Comparison of ENCODE assay signal across 30 cellular contexts in genomic region chr2:56709181-56709580, GRCh38.
"Had no signal": no experiment of that assay in that cellular context is flagged by ENCODE, and none has a peak within 500 bp of the region (broad histone marks: within the 10 kb centered on the region; RNA-seq: fewer than 3 reads in every experiment).

No MANE protein-coding gene starts in this region.

- H3K27me3 Mint-ChIP-seq: activated CD4-positive, alpha-beta memory T cell treated with anti-CD3 and anti-CD28 coated beads, Interleukin-2, amount 10 ng/mL, durations not matched to agents 7 days and 5 days; activated CD4-positive, alpha-beta T cell treated with anti-CD3 and anti-CD28 coated beads for 36 hours; activated CD4-positive, alpha-beta T cell treated with anti-CD3 and anti-CD28 coated beads, Interleukin-2, amount 10 ng/mL, durations not matched to agents 7 days and 5 days; activated naive CD4-positive, alpha-beta T cell treated with anti-CD3 and anti-CD28 coated beads, Interleukin-2, amount 10 ng/mL, durations not matched to agents 7 days and 5 days; activated naive CD8-positive, alpha-beta T cell treated with anti-CD3 and anti-CD28 coated beads, Interleukin-2, amount 10 ng/mL, durations not matched to agents 7 days and 5 days; activated T-cell treated with anti-CD3 and anti-CD28 coated beads, Interleukin-2, amount 50 U/mL, for 24 hours; T-helper 17 cell had no signal

- H3K9me3 ChIP-seq: body of pancreas, esophagus squamous epithelium had no signal

- H3K4me3 Mint-ChIP-seq: activated CD4-positive, alpha-beta memory T cell treated with anti-CD3 and anti-CD28 coated beads, Interleukin-2, amount 10 ng/mL, durations not matched to agents 7 days and 5 days; activated CD4-positive, alpha-beta T cell treated with anti-CD3 and anti-CD28 coated beads for 36 hours; activated CD4-positive, alpha-beta T cell treated with anti-CD3 and anti-CD28 coated beads, Interleukin-2, amount 10 ng/mL, durations not matched to agents 7 days and 5 days; activated naive CD4-positive, alpha-beta T cell treated with anti-CD3 and anti-CD28 coated beads, Interleukin-2, amount 10 ng/mL, durations not matched to agents 7 days and 5 days; activated naive CD8-positive, alpha-beta T cell treated with anti-CD3 and anti-CD28 coated beads, Interleukin-2, amount 10 ng/mL, durations not matched to agents 7 days and 5 days; activated T-cell treated with anti-CD3 and anti-CD28 coated beads, Interleukin-2, amount 50 U/mL, for 24 hours; activated T-cell treated with anti-CD3 and anti-CD28 coated beads, Interleukin-2, amount 50 U/mL, for 72 hours; T-helper 17 cell; T-helper 2 cell treated with Interferon-gamma antibody and Interleukin-4, amounts not matched to agents 5 μg/mL and 100 μg/mL, for 36 hours had no signal

- H3K36me3 Mint-ChIP-seq: activated naive CD4-positive, alpha-beta T cell treated with anti-CD3 and anti-CD28 coated beads, Interleukin-2, amount 10 ng/mL, durations not matched to agents 7 days and 5 days; activated naive CD4-positive, alpha-beta T cell treated with anti-CD3 and anti-CD28 coated beads, Interleukin-2, amount 50 U/mL, for 72 hours; activated naive CD8-positive, alpha-beta T cell treated with anti-CD3 and anti-CD28 coated beads, Interleukin-2, amount 10 ng/mL, durations not matched to agents 7 days and 5 days had no signal

- H3K27me3 ChIP-seq: body of pancreas, esophagus squamous epithelium had no signal

- H3K9me3 Mint-ChIP-seq: activated naive CD8-positive, alpha-beta T cell treated with anti-CD3 and anti-CD28 coated beads, Interleukin-2, amount 10 ng/mL, durations not matched to agents 7 days and 5 days had no signal

- H3K36me3 ChIP-seq: esophagus squamous epithelium had no signal

- H3K4me3 ChIP-seq: body of pancreas, esophagus squamous epithelium had no signal

- H3K27ac ChIP-seq: body of pancreas, epithelial cell of prostate, esophagus squamous epithelium had no signal

- H3K27ac Mint-ChIP-seq: activated CD4-positive, alpha-beta memory T cell treated with anti-CD3 and anti-CD28 coated beads, Interleukin-2, amount 10 ng/mL, durations not matched to agents 7 days and 5 days; activated CD4-positive, alpha-beta T cell treated with anti-CD3 and anti-CD28 coated beads for 36 hours; activated CD4-positive, alpha-beta T cell treated with anti-CD3 and anti-CD28 coated beads, Interleukin-2, amount 10 ng/mL, durations not matched to agents 7 days and 5 days; activated naive CD4-positive, alpha-beta T cell treated with anti-CD3 and anti-CD28 coated beads, Interleukin-2, amount 10 ng/mL, durations not matched to agents 7 days and 5 days; activated naive CD4-positive, alpha-beta T cell treated with anti-CD3 and anti-CD28 coated beads, Interleukin-2, amount 50 U/mL, for 72 hours; activated naive CD8-positive, alpha-beta T cell treated with anti-CD3 and anti-CD28 coated beads, Interleukin-2, amount 10 ng/mL, durations not matched to agents 7 days and 5 days; activated T-cell treated with anti-CD3 and anti-CD28 coated beads, Interleukin-2, amount 50 U/mL, for 24 hours; activated T-cell treated with anti-CD3 and anti-CD28 coated beads, Interleukin-2, amount 50 U/mL, for 72 hours; T-helper 17 cell; T-helper 2 cell treated with Interferon-gamma antibody and Interleukin-4, amounts not matched to agents 5 μg/mL and 100 μg/mL, for 36 hours had no signal

- H3K4me1 Mint-ChIP-seq: activated CD4-positive, alpha-beta memory T cell treated with anti-CD3 and anti-CD28 coated beads, Interleukin-2, amount 10 ng/mL, durations not matched to agents 7 days and 5 days; activated CD4-positive, alpha-beta T cell treated with anti-CD3 and anti-CD28 coated beads for 36 hours; activated CD4-positive, alpha-beta T cell treated with anti-CD3 and anti-CD28 coated beads, Interleukin-2, amount 10 ng/mL, durations not matched to agents 7 days and 5 days; activated naive CD4-positive, alpha-beta T cell treated with anti-CD3 and anti-CD28 coated beads, Interleukin-2, amount 10 ng/mL, durations not matched to agents 7 days and 5 days; activated naive CD8-positive, alpha-beta T cell treated with anti-CD3 and anti-CD28 coated beads, Interleukin-2, amount 10 ng/mL, durations not matched to agents 7 days and 5 days; T-helper 17 cell had no signal

- DNase-seq: activated CD4-positive, alpha-beta memory T cell treated with anti-CD3 and anti-CD28 coated beads, Interleukin-2, amount 10 ng/mL, durations not matched to agents 7 days and 5 days; activated CD4-positive, alpha-beta T cell treated with anti-CD3 and anti-CD28 coated beads for 36 hours; activated CD4-positive, alpha-beta T cell treated with anti-CD3 and anti-CD28 coated beads, Interleukin-2, amount 10 ng/mL, durations not matched to agents 7 days and 5 days; activated CD4-positive, alpha-beta T cell treated with anti-CD3 and anti-CD28 coated beads, Interleukin-2, amount 50 U/mL, for 4 hours; activated CD4-positive, CD25-positive, alpha-beta regulatory T cell; activated CD4-positive, CD25-positive, alpha-beta regulatory T cell treated with anti-CD3 and anti-CD28 coated beads, Interleukin-2, amount 50 U/mL, for 72 hours; activated CD8-positive, alpha-beta memory T cell treated with anti-CD3 and anti-CD28 coated beads, Interleukin-2, amount 50 U/mL, for 48 hours; activated gamma-delta T cell; activated naive CD4-positive, alpha-beta T cell; activated naive CD4-positive, alpha-beta T cell treated with anti-CD3 and anti-CD28 coated beads, Interleukin-2, amount 10 ng/mL, durations not matched to agents 7 days and 5 days; activated naive CD8-positive, alpha-beta T cell treated with anti-CD3 and anti-CD28 coated beads, Interleukin-2, amount 10 ng/mL, durations not matched to agents 7 days and 5 days; activated T-cell treated with anti-CD3 and anti-CD28 coated beads for 4 hours; activated T-cell treated with anti-CD3 and anti-CD28 coated beads, Interleukin-2, amount 50 U/mL, for 24 hours; activated T-cell treated with anti-CD3 and anti-CD28 coated beads, Interleukin-2, amount 50 U/mL, for 72 hours; anterior cingulate cortex; body of pancreas; caudate nucleus; cortex of kidney; dermis blood vessel endothelial cell; effector CD4-positive, alpha-beta T cell; esophagus squamous epithelium; foreskin fibroblast; head of caudate nucleus; hippocampal formation; T-helper 1 cell; T-helper 17 cell; T1000 had no signal

- H3K4me1 ChIP-seq: body of pancreas, esophagus squamous epithelium had no signal
